In genomic region chr16:85045641-85046471, GRCh38 we compare ENCODE assay signal across 1 cellular context.
TF ChIP-seq lines count a peak whose summit lies in the region.

No MANE protein-coding gene starts in this region.

TF ChIP-seq in K562, 482 proteins besides CTCF, POLR2A, EP300 and RAD21 (continues in another document):
- TF ChIP-seq ETV5 (CRISPR knock-in tag; IDR thresholded peaks at IDR 0.05; ENCODE audit: low read depth) (0 out of 2 replicates have a peak, but pooled peaks have one; percentile 2), CBFA2T2 (conservative IDR thresholded peaks at IDR 0.05) (no peak), HMG20A (CRISPR knock-in tag; conservative IDR thresholded peaks at IDR 0.05) (no peak), CCNT2 (IDR thresholded peaks at IDR 0.05; ENCODE audit: borderline replicate concordance, extremely low read depth, insufficient read length, low read depth, low read length) (no peak), SRSF7 (optimal IDR thresholded peaks at IDR 0.05; ENCODE audit: low read depth, low read length) (no peak), ATF2 (CRISPR knock-in tag; IDR thresholded peaks at IDR 0.05) (no peak), TRIM28 (IDR thresholded peaks at IDR 0.05) (no peak), PREB (CRISPR knock-in tag; IDR thresholded peaks at IDR 0.05) (no peak), TEAD2 (tag; IDR thresholded peaks at IDR 0.05) (no peak), ZBTB2 (IDR thresholded peaks at IDR 0.05) (0 out of 2 replicates have a peak, but pooled peaks have one; percentile 17), SUPT5H (IDR thresholded peaks at IDR 0.05) (no peak), CEBPB (tag; IDR thresholded peaks at IDR 0.05) (no peak), SOX6 (IDR thresholded peaks at IDR 0.05) (no peak), LCOR (CRISPR knock-in tag; IDR thresholded peaks at IDR 0.05) (no peak), RHOXF2B (CRISPR knock-in tag; conservative IDR thresholded peaks at IDR 0.05) (no peak), PHB (CRISPR knock-in tag; IDR thresholded peaks at IDR 0.05) (peak; percentile 41; the same call in 1 of the 2 replicates), CBX8 (IDR thresholded peaks at IDR 0.05; ENCODE audit: borderline replicate concordance, extremely low read depth, low read depth, low read length, poor library complexity, severe bottlenecking) (no peak), JUND (IDR thresholded peaks at IDR 0.05; ENCODE audit: borderline replicate concordance, low read depth, low read length) (no peak), JUND (tag; IDR thresholded peaks at IDR 0.05; ENCODE audit: borderline replicate concordance, low read depth, low read length) (no peak), NR3C1 (CRISPR knock-in tag; IDR thresholded peaks at IDR 0.05) (no peak), TGIF2 (CRISPR knock-in tag; IDR thresholded peaks at IDR 0.05) (no peak), ZNF740 (CRISPR knock-in tag; IDR thresholded peaks at IDR 0.05) (no peak), ZNF740 (tag; IDR thresholded peaks at IDR 0.05) (no peak), CTCFL (IDR thresholded peaks at IDR 0.05; ENCODE audit: borderline replicate concordance, insufficient read depth, low read depth, low read length, poor library complexity, severe bottlenecking) (no peak), ZNF121 (CRISPR knock-in tag; conservative IDR thresholded peaks at IDR 0.05) (peak; percentile 21; the same call in 1 of the 2 replicates), NELFE (IDR thresholded peaks at IDR 0.05; ENCODE audit: insufficient read depth, insufficient read length) (no peak), HLTF (IDR thresholded peaks at IDR 0.05) (no peak), ZNF143 (CRISPR knock-in tag; IDR thresholded peaks at IDR 0.05) (no peak), VEZF1 (CRISPR knock-in tag; IDR thresholded peaks at IDR 0.05) (no peak), ZNF584 (CRISPR knock-in tag; IDR thresholded peaks at IDR 0.05; ENCODE audit: low read depth) (no peak), ELF1 (tag; IDR thresholded peaks at IDR 0.05) (no peak), RBFOX2 (IDR thresholded peaks at IDR 0.05; ENCODE audit: low read depth, low read length) (peak; percentile 47), ZNF384 (IDR thresholded peaks at IDR 0.05; ENCODE audit: low read depth, low read length) (no peak), XRCC3 (IDR thresholded peaks at IDR 0.05) (no peak), RUNX1 (IDR thresholded peaks at IDR 0.05; ENCODE audit: low read depth) (0 out of 2 replicates have a peak, but pooled peaks have one; percentile 15), NFE2L1 (tag; IDR thresholded peaks at IDR 0.05; ENCODE audit: borderline replicate concordance, low read depth) (no peak), ZNF449 (CRISPR knock-in tag; IDR thresholded peaks at IDR 0.05) (no peak), RBM15 (IDR thresholded peaks at IDR 0.05; ENCODE audit: insufficient read depth, low read length) (no peak), ZBTB9 (CRISPR knock-in tag; IDR thresholded peaks at IDR 0.05) (no peak), E2F3 (CRISPR knock-in tag; IDR thresholded peaks at IDR 0.05) (no peak), MEF2D (tag; conservative IDR thresholded peaks at IDR 0.05; ENCODE audit: low read depth) (no peak), NKRF (IDR thresholded peaks at IDR 0.05; ENCODE audit: borderline replicate concordance) (peak; percentile 20; the same call in 1 of the 2 replicates), U2AF2 (optimal IDR thresholded peaks at IDR 0.05; ENCODE audit: low read depth, low read length) (no peak), KDM4B (IDR thresholded peaks at IDR 0.05; ENCODE audit: borderline replicate concordance in 2 of 2, low read depth in 1 of 2) (no peak), MTA3 (IDR thresholded peaks at IDR 0.05; ENCODE audit: borderline replicate concordance) (no peak), RREB1 (CRISPR knock-in tag; IDR thresholded peaks at IDR 0.05) (no peak), ZNF174 (CRISPR knock-in tag; IDR thresholded peaks at IDR 0.05) (no peak), HEY1 (CRISPR knock-in tag; IDR thresholded peaks at IDR 0.05; ENCODE audit: borderline replicate concordance) (0 out of 2 replicates have a peak, but pooled peaks have one; percentile 24), PML (IDR thresholded peaks at IDR 0.05; ENCODE audit: low read length) (no peak), ADNP (tag; IDR thresholded peaks at IDR 0.05) (no peak)
